In genomic region chr16:77273-77806, GRCh38 we compare ENCODE assay signal across 8 cellular contexts. TPM values are rescaled to one million over a fixed set of nuclear protein-coding genes. Genes with fewer than 3 reads are reported as not detected.
DNase-seq lines count a peak whose midpoint lies in the region; ATAC-seq lines count a peak whose summit lies in the region.

No MANE protein-coding gene starts in this region.

- CTCF ChIA-PET in activated CD8-positive, alpha-beta T cell treated with anti-CD3 and anti-CD28 coated beads, Interleukin-2, amount 10 ng/mL, durations not matched to agents 7 days and 5 days (lab: Charles Lee), result interaction anchor here (3.8 to 5.7 kb wide), 2 partner anchors 12 to 19 kb away, joined by 31 to 35 read pairs; no protein-coding TSS in a partner anchor

- H3K4me3 Mint-ChIP-seq in activated CD8-positive, alpha-beta T cell treated with anti-CD3 and anti-CD28 coated beads, Interleukin-2, amount 10 ng/mL, durations not matched to agents 7 days and 5 days, result peak overlapping the region; percentile 67
- peak overlapping the region; percentile 67 for H3K4me3 Mint-ChIP-seq in natural killer cell treated with Interleukin-12 subunit alpha and Interleukin-12 subunit beta and Interleukin-15 and Interleukin-18, amount 100 ng/mL, for 72 hours

- peaks cover 31% of the 10 kb centered on the region for H3K4me1 Mint-ChIP-seq in activated CD8-positive, alpha-beta T cell treated with anti-CD3 and anti-CD28 coated beads, Interleukin-2, amount 10 ng/mL, durations not matched to agents 7 days and 5 days (ENCODE audit: low read depth)
- peaks cover 26 to 35% of the 10 kb centered on the region in 2 donors for H3K4me1 Mint-ChIP-seq in natural killer cell treated with Interleukin-12 subunit alpha and Interleukin-12 subunit beta and Interleukin-15 and Interleukin-18, amount 100 ng/mL, for 72 hours (ENCODE audit: low read depth in 2 of 2)

- peak overlapping the region; percentile 71 for H3K27ac Mint-ChIP-seq in activated CD8-positive, alpha-beta T cell treated with anti-CD3 and anti-CD28 coated beads, Interleukin-2, amount 10 ng/mL, durations not matched to agents 7 days and 5 days
- H3K27ac Mint-ChIP-seq in natural killer cell treated with Interleukin-12 subunit alpha and Interleukin-12 subunit beta and Interleukin-15 and Interleukin-18, amount 100 ng/mL, for 72 hours, result peak overlapping the region; percentile 43 to 86

- DNase-seq in ELF-1 (ENCODE audit: low read depth, low spot score) (peak; percentile 82), KBM-7 (peak; percentile 45), fibroblast of gingiva (ENCODE audit: low read depth) (peak; percentile 66), midbrain (lab: John Stamatoyannopoulos, UW) (no peak), kidney glomerular epithelial cell (lab: John Stamatoyannopoulos, UW) (no peak)
- peak; percentile 47 for DNase-seq in activated CD8-positive, alpha-beta T cell treated with anti-CD3 and anti-CD28 coated beads, Interleukin-2, amount 10 ng/mL, durations not matched to agents 7 days and 5 days
- no peak for DNase-seq in natural killer cell treated with Interleukin-12 subunit alpha and Interleukin-12 subunit beta and Interleukin-15 and Interleukin-18, amount 100 ng/mL, for 72 hours (ENCODE audit: low spot score)

- H3K9me3 Mint-ChIP-seq in activated CD8-positive, alpha-beta T cell treated with anti-CD3 and anti-CD28 coated beads, Interleukin-2, amount 10 ng/mL, durations not matched to agents 7 days and 5 days (ENCODE audit: insufficient read depth), result no peaks in the 10 kb centered on the region
- H3K9me3 Mint-ChIP-seq in natural killer cell treated with Interleukin-12 subunit alpha and Interleukin-12 subunit beta and Interleukin-15 and Interleukin-18, amount 100 ng/mL, for 72 hours, result no peaks in the 10 kb centered on the region

- peaks cover 12% of the 10 kb centered on the region for H3K36me3 Mint-ChIP-seq in activated CD8-positive, alpha-beta T cell treated with anti-CD3 and anti-CD28 coated beads, Interleukin-2, amount 10 ng/mL, durations not matched to agents 7 days and 5 days (ENCODE audit: low read depth)
- H3K36me3 Mint-ChIP-seq in natural killer cell treated with Interleukin-12 subunit alpha and Interleukin-12 subunit beta and Interleukin-15 and Interleukin-18, amount 100 ng/mL, for 72 hours, result no peaks in the 10 kb centered on the region

- ATAC-seq in GM21390 (IDR thresholded peaks at IDR 0.05; ENCODE audit: unreplicated experiment), result peak; percentile 32
- peak; percentile 42 for ATAC-seq in activated CD8-positive, alpha-beta T cell treated with anti-CD3 and anti-CD28 coated beads, Interleukin-2, amount 10 ng/mL, durations not matched to agents 7 days and 5 days
- peak; percentile 56 to 62 for ATAC-seq in natural killer cell treated with Interleukin-12 subunit alpha and Interleukin-12 subunit beta and Interleukin-15 and Interleukin-18, amount 100 ng/mL, for 72 hours

- POLR2A ChIA-PET in activated CD8-positive, alpha-beta T cell treated with anti-CD3 and anti-CD28 coated beads, Interleukin-2, amount 10 ng/mL, durations not matched to agents 7 days and 5 days (lab: Charles Lee), result interaction anchor here (0.5 to 1.8 kb wide), 8 partner anchors 7 to 61 kb away, joined by 3 to 5 read pairs (median 4); partner anchors contain the start of genes NPRL3, POLR3K and SNRNP25

- H3K27me3 Mint-ChIP-seq in activated CD8-positive, alpha-beta T cell treated with anti-CD3 and anti-CD28 coated beads, Interleukin-2, amount 10 ng/mL, durations not matched to agents 7 days and 5 days (ENCODE audit: low read depth), result peaks cover 15% of the 10 kb centered on the region
- peaks cover 8 to 9% of the 10 kb centered on the region in 2 donors for H3K27me3 Mint-ChIP-seq in natural killer cell treated with Interleukin-12 subunit alpha and Interleukin-12 subunit beta and Interleukin-15 and Interleukin-18, amount 100 ng/mL, for 72 hours

- in situ Hi-C loops in KBM-7 (cut with MboI; ENCODE audit: low pct_unique_long_range_greater_than_20kb, low sequenced_read_pairs), result no loop called here

RNA-seq across cellular contexts. Expression of gene MPG, which starts 0.7 kb away (rescaled TPM):
- 10 to 100 TPM; 48.6 to 49.3 TPM for total RNA-seq in activated CD8-positive, alpha-beta T cell treated with anti-CD3 and anti-CD28 coated beads, Interleukin-2, amount 10 ng/mL, durations not matched to agents 7 days and 5 days
- total RNA-seq in natural killer cell treated with Interleukin-12 subunit alpha and Interleukin-12 subunit beta and Interleukin-15 and Interleukin-18, amount 100 ng/mL, for 72 hours, result 10 to 100 TPM; 39.9 to 43.8 TPM

RNA-seq across cellular contexts. Expression of gene RHBDF1, which starts 4.9 kb away (rescaled TPM):
- total RNA-seq in activated CD8-positive, alpha-beta T cell treated with anti-CD3 and anti-CD28 coated beads, Interleukin-2, amount 10 ng/mL, durations not matched to agents 7 days and 5 days, result under 1 TPM in 1 of 2 experiments, not detected in 1; 0.40 TPM
- total RNA-seq in natural killer cell treated with Interleukin-12 subunit alpha and Interleukin-12 subunit beta and Interleukin-15 and Interleukin-18, amount 100 ng/mL, for 72 hours, result 1 to 10 TPM in 1 of 2 donors, under 1 TPM in 1; 0.84 to 2.5 TPM

RNA-seq across cellular contexts. Expression of gene SNRNP25, which starts 23.7 kb away (rescaled TPM):
- total RNA-seq in activated CD8-positive, alpha-beta T cell treated with anti-CD3 and anti-CD28 coated beads, Interleukin-2, amount 10 ng/mL, durations not matched to agents 7 days and 5 days, result 10 to 100 TPM; 62.3 to 63.2 TPM
- 10 to 100 TPM; 35.6 to 39.8 TPM for total RNA-seq in natural killer cell treated with Interleukin-12 subunit alpha and Interleukin-12 subunit beta and Interleukin-15 and Interleukin-18, amount 100 ng/mL, for 72 hours

RNA-seq across cellular contexts. Expression of gene POLR3K, which starts 23.9 kb away (rescaled TPM):
- 10 to 100 TPM; 47.7 to 48.2 TPM for total RNA-seq in activated CD8-positive, alpha-beta T cell treated with anti-CD3 and anti-CD28 coated beads, Interleukin-2, amount 10 ng/mL, durations not matched to agents 7 days and 5 days
- 10 to 100 TPM; 39.8 to 84.7 TPM for total RNA-seq in natural killer cell treated with Interleukin-12 subunit alpha and Interleukin-12 subunit beta and Interleukin-15 and Interleukin-18, amount 100 ng/mL, for 72 hours

Comparison
In these comparisons a context has a peak if more than half of its experiments do, and no peak if none do; other contexts are left out.
1. DNase-seq: peak in ELF-1 (single experiment), KBM-7 (single experiment), activated CD8-positive, alpha-beta T cell treated with anti-CD3 and anti-CD28 coated beads, Interleukin-2, amount 10 ng/mL, durations not matched to agents 7 days and 5 days (single experiment) and fibroblast of gingiva (single experiment); none in natural killer cell treated with Interleukin-12 subunit alpha and Interleukin-12 subunit beta and Interleukin-15 and Interleukin-18, amount 100 ng/mL, for 72 hours (single experiment), midbrain (single experiment) and kidney glomerular epithelial cell (single experiment).
2. Peak in every context shown above with its lines, with median percentiles within 50 percentile points of each other: ATAC-seq.